Comparison of ENCODE assay signal across 28 cellular contexts in the genomic region with DNA sequence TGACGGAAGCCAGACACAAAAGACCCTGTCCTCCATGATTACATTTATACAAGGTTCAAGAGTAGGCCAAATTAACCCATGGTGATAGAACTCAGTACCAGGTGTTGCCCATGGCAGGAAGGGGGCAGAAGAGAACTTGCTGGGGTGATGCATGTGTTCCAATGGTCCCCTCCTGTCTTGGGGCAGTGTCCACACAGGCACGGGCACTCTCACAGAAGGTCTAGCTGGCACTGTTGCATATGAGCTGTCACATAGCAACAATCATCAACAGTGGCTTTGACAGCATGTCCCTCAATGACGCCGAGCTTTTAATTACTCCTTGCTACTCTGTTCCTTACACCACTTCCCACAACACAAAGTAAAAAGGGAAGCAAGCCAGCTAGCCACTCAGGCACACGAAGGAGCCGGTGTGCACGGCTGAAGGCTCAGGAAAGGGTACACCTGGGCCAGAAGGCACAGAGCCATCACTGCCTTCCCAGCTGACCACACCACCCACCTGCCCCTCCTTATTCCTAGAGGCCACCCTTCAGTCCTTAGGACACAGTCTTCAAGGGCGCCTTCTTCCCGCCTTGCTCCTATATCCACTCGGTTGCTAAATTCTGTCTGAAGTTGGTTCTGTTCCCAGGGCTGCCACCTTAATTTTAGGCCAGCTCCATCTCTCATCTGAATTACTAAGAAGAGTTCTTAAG. TPM values are rescaled to one million over a fixed set of nuclear protein-coding genes. Genes with fewer than 3 reads are reported as not detected.
DNase-seq lines count a peak whose midpoint lies in the region; ATAC-seq, FAIRE-seq and TF ChIP-seq lines count a peak whose summit lies in the region.
"Had no signal": no experiment of that assay in that cellular context is flagged by ENCODE, and none has a peak within 500 bp of the region (broad histone marks: within the 10 kb centered on the region; RNA-seq: fewer than 3 reads in every experiment).

No MANE protein-coding gene starts in this region.

- peaks cover 29 to 37% of the 10 kb centered on the region in 2 donors for H3K36me3 ChIP-seq in lung (ENCODE audit: control insufficient read depth in 2 of 2, insufficient read depth in 2 of 2, low read length in 2 of 2)
- H3K36me3 ChIP-seq: brain microvascular endothelial cell had no signal

- CTCF ChIA-PET in A549 (lab: Yijun Ruan, JAX): interaction anchor here (0.8 to 4.9 kb wide), 9 partner anchors 16 to 196 kb away, joined by 3 to 41 read pairs (median 4); partner anchors contain the start of gene TBC1D8

- no peak for FAIRE-seq in A549 (lab: Jason Lieb, UNC)
- FAIRE-seq: A204.1, K562, small intestine had no signal

- POLR2A ChIA-PET in A549 (lab: Yijun Ruan, JAX): no interaction called here

- DNase-seq in A549 (ENCODE audit: low read depth in 1 of 2, low spot score in 1 of 2): no peak
- DNase-seq in MV-4-11 (lab: John Stamatoyannopoulos, UW): peak; percentile 62
- no peak for DNase-seq in Right ventricle myocardium superior
- DNase-seq in lung (ENCODE audit: low spot score): no peak
- no peak for DNase-seq in activated gamma-delta T cell (lab: John Stamatoyannopoulos, UW)
- DNase-seq in activated T-cell treated with anti-CD3 and anti-CD28 coated beads, Interleukin-2, amount 50 U/mL, for 1 hour: no peak
- no peak for DNase-seq in T-helper 1 cell
- DNase-seq in RKO (ENCODE audit: low spot score): no peak
- DNase-seq: activated CD4-positive, alpha-beta T cell treated with anti-CD3 and anti-CD28 coated beads, Interleukin-2, amount 10 ng/mL, durations not matched to agents 24 days and 14 days; activated naive CD4-positive, alpha-beta T cell treated with anti-CD3 and anti-CD28 coated beads, Interleukin-2, amount 10 ng/mL, durations not matched to agents 7 days and 5 days; activated T-cell treated with anti-CD3 and anti-CD28 coated beads, Interleukin-2, amount 50 U/mL, for 24 hours; brain microvascular endothelial cell; CD8-positive, alpha-beta memory T cell; DMS 273 treated with DMSO at 0.1 percent for 48 hours; kidney glomerular epithelial cell; mesendoderm; MM.1S; NCI-H2171; NCI-H524 treated with DMSO at 0.1 percent for 48 hours; NK-92 treated with Interleukin-12 subunit alpha and Interleukin-12 subunit beta, amount 100 ng/mL, for 24 hours; nucleus accumbens; small intestine; stimulated activated CD4-positive, alpha-beta T cell treated with anti-CD3 and anti-CD28 coated beads, Interleukin-2, amount 100 ng/mL, for 24 hours; stomach; tibial artery; WERI-Rb-1 had no signal

- H3K9me3 ChIP-seq in A549 (no peaks in the 10 kb centered on the region), lung (ENCODE audit: control insufficient read depth in 2 of 2, insufficient read depth in 1 of 2, low read length in 1 of 2) (no peaks in the 10 kb centered on the region)
- H3K9me3 ChIP-seq: stomach, tibial artery had no signal

- H3K4me3 ChIP-seq in A549: no peak overlapping the region
- no peak overlapping the region for H3K4me3 ChIP-seq in lung
- H3K4me3 ChIP-seq: K562, stomach, tibial artery had no signal

- no peaks in the 10 kb centered on the region for H3K27me3 ChIP-seq in lung (ENCODE audit: control insufficient read depth, insufficient read depth)
- H3K27me3 ChIP-seq: brain microvascular endothelial cell, stomach, tibial artery had no signal

- TF ChIP-seq CTCF in A549 (IDR thresholded peaks at IDR 0.05) (no peak), lung (IDR thresholded peaks at IDR 0.05; ENCODE audit: control extremely low read depth, extremely low read depth) (no peak)

- TF ChIP-seq POLR2A in A549 (IDR thresholded peaks at IDR 0.05; ENCODE audit: low read length): no peak

- ATAC-seq in A549 (peak; percentile 19 to 27; a peak in 2 of 6 replicates), Right ventricle myocardium superior (ENCODE audit: poor library complexity) (peak; percentile 92), lung (ENCODE audit: insufficient read depth, low FRiP score) (no peak)
- ATAC-seq: K562 had no signal

- WGBS in A549 (ENCODE audit: missing lambda C conversion rate): 86% methylated on average over 10 of the region's 10 CpGs
- 70 to 74% methylated on average over 10 of the region's 10 CpGs for whole genome bisulfite sequencing in lung, 2 donors

- peaks cover 3% of the 10 kb centered on the region; the same call in 1 of the 3 replicates for H3K4me1 ChIP-seq in A549
- H3K4me1 ChIP-seq in lung (ENCODE audit: control insufficient read depth in 2 of 2, insufficient read depth in 2 of 2, low read length in 2 of 2): peaks cover 0 to 4% of the 10 kb centered on the region in 2 donors
- H3K4me1 ChIP-seq: tibial artery had no signal

- peak in 1 of 2 experiments; percentile 28; a peak in 1 of 5 replicates for TF ChIP-seq RAD21 in A549 (conservative IDR thresholded peaks at IDR 0.05 in 1 of 2, IDR thresholded peaks at IDR 0.05 in 1 of 2)

- H3K4me2 ChIP-seq in A549: no peak overlapping the region

- H3K27ac ChIP-seq in A549 (no peak overlapping the region), lung (ENCODE audit: low read depth in 1 of 2, low read length in 1 of 2) (peak overlapping the region; percentile 17 to 30)
- H3K27ac ChIP-seq: brain microvascular endothelial cell, stomach, tibial artery, WERI-Rb-1 had no signal

- intact Hi-C loops in Right ventricle myocardium superior (cut with DNase I): loop anchor here (5.0 kb wide), 1 partner anchor 121 kb away; the partner anchor contains the start of gene TBC1D8

- TF ChIP-seq EP300 in A549 (IDR thresholded peaks at IDR 0.05): no peak

TF ChIP-seq in A549, 52 proteins besides CTCF, POLR2A, EP300 and RAD21:
- TF ChIP-seq FOXS1 (CRISPR knock-in tag; IDR thresholded peaks at IDR 0.05) (no peak), RCOR1 (IDR thresholded peaks at IDR 0.05; ENCODE audit: low read depth, low read length) (no peak), EHF (CRISPR knock-in tag; IDR thresholded peaks at IDR 0.05) (no peak), HDAC2 (IDR thresholded peaks at IDR 0.05) (no peak), MAZ (IDR thresholded peaks at IDR 0.05; ENCODE audit: borderline replicate concordance, low read depth, low read length) (no peak), CEBPB (IDR thresholded peaks at IDR 0.05) (no peak), RARB (CRISPR knock-in tag; IDR thresholded peaks at IDR 0.05) (no peak)

RNA-seq across cellular contexts. Expression of gene RPL31, which starts 28.9 kb away (rescaled TPM):
- polyA plus RNA-seq in A549 (2011; rRNA removed) (2,064 and 3,103 TPM in 2 replicates), A549 (2017; fragmentation: RNase III; extraction: RNeasy Plus Mini Kit Qiagen cat#74134 plus additional on column Dnase treatment) (1,803 to 1,931 TPM (median 1,812 TPM) in 3 replicates), lung (1,000 to 10,000 TPM; 3,995 to 6,954 TPM)
- 1,918 and 2,613 TPM in 2 replicates for polyA plus RNA-seq in A549 (2012; cell fraction: cytosol; rRNA removed)
- polyA plus RNA-seq in A549 (2012; cell fraction: nucleus; rRNA removed): 404 and 505 TPM in 2 replicates
- polyA minus RNA-seq in A549 (2011; rRNA and poly(A)+ RNA removed): 256 and 361 TPM in 2 replicates
- total RNA-seq in Right ventricle myocardium superior (756 TPM), lung (1,000 to 10,000 TPM; 1,020 to 1,101 TPM)

Comparison
In these comparisons a context has a peak if more than half of its experiments do, and no peak if none do; other contexts are left out.
1. H3K27ac ChIP-seq: peak in lung (2 of 2); none in A549 (0 of 2).